8 cellular contexts compared by ENCODE assay signal in genomic region chr1:212814989-212815388, GRCh38. TPM values are rescaled to one million over a fixed set of nuclear protein-coding genes. Genes with fewer than 3 reads are reported as not detected.
A peak's percentile ranks its signal among the peaks of the same experiment; 100 is the strongest.
DNase-seq lines count a peak whose midpoint lies in the region; ATAC-seq and TF ChIP-seq lines count a peak whose summit lies in the region.

No MANE protein-coding gene starts in this region.

- WGBS in H9 (ENCODE audit: extremely low coverage, insufficient read length, low lambda C conversion rate), result no CpG with 5 or more reads among the region's 5 CpGs

- peak; percentile 27; the same call in 1 of the 2 replicates for TF ChIP-seq CTCF in BJ (IDR thresholded peaks at IDR 0.05; ENCODE audit: insufficient read depth, low read depth, low read length)
- peak; percentile 65 for TF ChIP-seq CTCF in H9 (conservative IDR thresholded peaks at IDR 0.05)

- no peaks in the 10 kb centered on the region for H3K23me2 ChIP-seq in H9 (ENCODE audit: insufficient read length, low read depth, low read length, poor library complexity, severe bottlenecking)

- H3K9me3 ChIP-seq in H9 (ENCODE audit: control insufficient read depth, low read depth, low read length), result no peaks in the 10 kb centered on the region
- no peaks in the 10 kb centered on the region for H3K9me3 ChIP-seq in adipocyte (ENCODE audit: control insufficient read depth, low read length)

- no peak overlapping the region for H3K4me3 Mint-ChIP-seq in H9
- H3K4me3 Mint-ChIP-seq in stimulated activated naive CD8-positive, alpha-beta T cell treated with anti-CD3 and anti-CD28 coated beads, Interleukin-15, amount 100 ng/mL, for 72 hours, result no peak overlapping the region

- no peak overlapping the region for H4K91ac ChIP-seq in H9 (ENCODE audit: insufficient read length, low read depth, low read length)

- POLR2A ChIA-PET in BJ (lab: Charles Lee), result no interaction called here

- no peak overlapping the region for H2AFZ ChIP-seq in H9 (ENCODE audit: low read length)

- no peak overlapping the region for H3K56ac ChIP-seq in H9 (ENCODE audit: insufficient read length, low read depth, low read length)

- H2BK12ac ChIP-seq in H9 (ENCODE audit: insufficient read length, low read depth, low read length), result no peak overlapping the region

- no peak overlapping the region for H2AK5ac ChIP-seq in H9 (ENCODE audit: insufficient read length, low read length)

- H4K5ac ChIP-seq in H9 (ENCODE audit: insufficient read length, low read depth, low read length), result no peak overlapping the region

- H3K4me1 Mint-ChIP-seq in H9, result peaks cover 11% of the 10 kb centered on the region in 2 experiments
- H3K4me1 Mint-ChIP-seq in stimulated activated naive CD8-positive, alpha-beta T cell treated with anti-CD3 and anti-CD28 coated beads, Interleukin-15, amount 100 ng/mL, for 72 hours, result peaks cover 7% of the 10 kb centered on the region

- no peak overlapping the region for H4K8ac ChIP-seq in H9 (replicated peaks; ENCODE audit: insufficient read length, low read depth, low read length)

- H2BK20ac ChIP-seq in H9 (ENCODE audit: low read depth, low read length, poor library complexity, severe bottlenecking), result no peak overlapping the region

- H2BK5ac ChIP-seq in H9 (ENCODE audit: insufficient read length, low read length), result no peak overlapping the region

- H3K36me3 Mint-ChIP-seq in H9 (ENCODE audit: insufficient read depth in 1 of 3, low read depth in 3 of 3), result peaks cover 0 to 2% (median 0%) of the 10 kb centered on the region in 3 experiments; a peak in 2 of 7 replicates

- no peaks in the 10 kb centered on the region for H3K79me2 ChIP-seq in H9 (ENCODE audit: insufficient read depth, low read length)

- H3T11ph ChIP-seq in H9 (ENCODE audit: low read length), result no peak overlapping the region

- no peak overlapping the region for H3K14ac ChIP-seq in H9 (ENCODE audit: insufficient read depth, low read length)

- H3K27me3 Mint-ChIP-seq in H9 (ENCODE audit: low read depth), result no peaks in the 10 kb centered on the region; the same call in 1 of the 2 replicates
- H3K27me3 Mint-ChIP-seq in stimulated activated naive CD8-positive, alpha-beta T cell treated with anti-CD3 and anti-CD28 coated beads, Interleukin-15, amount 100 ng/mL, for 72 hours, result no peaks in the 10 kb centered on the region

- peak overlapping the region in 1 of 3 experiments; percentile 2; a peak in 3 of 7 replicates for H3K27ac Mint-ChIP-seq in H9
- H3K27ac Mint-ChIP-seq in stimulated activated naive CD8-positive, alpha-beta T cell treated with anti-CD3 and anti-CD28 coated beads, Interleukin-15, amount 100 ng/mL, for 72 hours, result no peak overlapping the region

- H3K23ac ChIP-seq in H9 (ENCODE audit: insufficient read length, low read depth, low read length), result no peak overlapping the region

- no peaks in the 10 kb centered on the region for H4K20me1 ChIP-seq in H9 (ENCODE audit: control insufficient read depth, insufficient read depth, insufficient read length)

- H3K36me3 ChIP-seq in BJ (ENCODE audit: control insufficient read depth, insufficient read depth, low read length) (no peaks in the 10 kb centered on the region), adipocyte (ENCODE audit: control insufficient read depth, insufficient read depth, low read length, severe bottlenecking) (peaks cover 19% of the 10 kb centered on the region)

- H3K79me1 ChIP-seq in H9 (ENCODE audit: insufficient read depth, low read depth, low read length, poor library complexity, severe bottlenecking), result no peaks in the 10 kb centered on the region

- no peak overlapping the region for H3K9ac ChIP-seq in H9 (ENCODE audit: extremely low read depth, insufficient read length, low read length)
- H3K9ac ChIP-seq in adipocyte (ENCODE audit: low read length), result no peak overlapping the region

- no peak overlapping the region for H2BK120ac ChIP-seq in H9 (ENCODE audit: low read depth, low read length, poor library complexity, severe bottlenecking)

- no peak overlapping the region for H3K4me2 ChIP-seq in H9 (ENCODE audit: insufficient read depth, insufficient read length, low read length)

- H3K27me3 ChIP-seq in BJ (ENCODE audit: control insufficient read depth, insufficient read depth, low read length), result no peaks in the 10 kb centered on the region
- no peaks in the 10 kb centered on the region for H3K27me3 ChIP-seq in H9 (ENCODE audit: insufficient read depth, low read length)
- H3K27me3 ChIP-seq in adipocyte (replicated peaks; ENCODE audit: control insufficient read depth, insufficient read depth, low read length), result no peaks in the 10 kb centered on the region

- DNase-seq in BJ (ENCODE audit: low read depth), result no peak
- DNase-seq in H9, result no peak
- DNase-seq in adipocyte (ENCODE audit: low read depth), result peak; percentile 46
- DNase-seq in lung microvascular endothelial cell (ENCODE audit: low read depth in 2 of 2), result peak; percentile 19 to 43
- no peak for DNase-seq in activated T-cell treated with anti-CD3 and anti-CD28 coated beads, Interleukin-2, amount 50 U/mL, for 1 hour
- no peak for DNase-seq in activated naive CD4-positive, alpha-beta T cell (lab: John Stamatoyannopoulos, UW)
- DNase-seq in stimulated activated naive CD8-positive, alpha-beta T cell treated with anti-CD3 and anti-CD28 coated beads, Interleukin-15, amount 100 ng/mL, for 72 hours, result no peak
- DNase-seq in LoVo (ENCODE audit: low spot score), result no peak

- no peak overlapping the region for H2BK15ac ChIP-seq in H9 (ENCODE audit: low read depth, low read length)

- H3K4me1 ChIP-seq in H9 (ENCODE audit: insufficient read depth, low read length), result 0 out of 2 replicates have a peak, but pooled peaks cover 3% of the 10 kb centered on the region
- H3K4me1 ChIP-seq in adipocyte (ENCODE audit: control insufficient read depth, insufficient read depth, low read length), result peaks cover 13% of the 10 kb centered on the region

- no peak overlapping the region for H3K4ac ChIP-seq in H9 (ENCODE audit: low read depth, low read length)

- CTCF ChIA-PET in BJ (lab: Yijun Ruan, JAX), result interaction anchor here (0.7 to 1.3 kb wide), 6 partner anchors 8 to 248 kb away, joined by 3 to 18 read pairs (median 3); no protein-coding TSS in a partner anchor

- H3K27ac ChIP-seq in H9 (ENCODE audit: insufficient read length, low read depth, low read length), result no peak overlapping the region

- ATAC-seq in stimulated activated naive CD8-positive, alpha-beta T cell treated with anti-CD3 and anti-CD28 coated beads, Interleukin-15, amount 100 ng/mL, for 72 hours, result no peak

- H3K4me3 ChIP-seq in BJ (ENCODE audit: low read depth, low read length), result no peak overlapping the region
- H3K4me3 ChIP-seq in adipocyte (ENCODE audit: low read length), result no peak overlapping the region

- no peaks in the 10 kb centered on the region for H3K9me3 Mint-ChIP-seq in H9
- H3K9me3 Mint-ChIP-seq in stimulated activated naive CD8-positive, alpha-beta T cell treated with anti-CD3 and anti-CD28 coated beads, Interleukin-15, amount 100 ng/mL, for 72 hours, result no peaks in the 10 kb centered on the region

- H3K18ac ChIP-seq in H9 (ENCODE audit: insufficient read length, low read depth, low read length), result no peak overlapping the region

RNA-seq across cellular contexts. Expression of gene TATDN3, which starts 23.3 kb away (rescaled TPM):
- 4.6 and 9.5 TPM in 2 replicates for polyA plus RNA-seq in BJ (2011; rRNA removed)
- 3.2 and 3.8 TPM in 2 replicates for polyA minus RNA-seq in BJ (2011; rRNA and poly(A)+ RNA removed)
- total RNA-seq in H9 (2021), result 13.8 and 14.2 TPM in 2 replicates
- 8.3 and 8.5 TPM in 2 replicates for total RNA-seq in lung microvascular endothelial cell

RNA-seq across cellular contexts. Expression of gene NSL1, which starts 23.4 kb away (rescaled TPM):
- 16.4 and 22.7 TPM in 2 replicates for polyA plus RNA-seq in BJ (2011; rRNA removed)
- 6.6 and 8.5 TPM in 2 replicates for polyA minus RNA-seq in BJ (2011; rRNA and poly(A)+ RNA removed)
- total RNA-seq in H9 (2021), result 48.3 and 49.3 TPM in 2 replicates
- 17.9 and 21.8 TPM in 2 replicates for total RNA-seq in lung microvascular endothelial cell

RNA-seq across cellular contexts. Expression of gene SPATA45, which starts 32.5 kb away (rescaled TPM):
- not detected in 2 replicates for polyA plus RNA-seq in BJ (2011; rRNA removed)
- not detected in 2 replicates for polyA minus RNA-seq in BJ (2011; rRNA and poly(A)+ RNA removed)
- total RNA-seq in H9 (2021) (0.66 and 0.68 TPM in 2 replicates), lung microvascular endothelial cell (not detected in 2 replicates)

RNA-seq across cellular contexts. Expression of gene FLVCR1, which starts 43.1 kb away (rescaled TPM):
- 0.88 and 1.4 TPM in 2 replicates for polyA plus RNA-seq in BJ (2011; rRNA removed)
- polyA minus RNA-seq in BJ (2011; rRNA and poly(A)+ RNA removed), result 2.6 and 4.3 TPM in 2 replicates
- 53.6 and 55.2 TPM in 2 replicates for total RNA-seq in H9 (2021)
- total RNA-seq in lung microvascular endothelial cell, result 4.1 and 9.3 TPM in 2 replicates

Comparison
In these comparisons a context has a peak if more than half of its experiments do, and no peak if none do; other contexts are left out.
1. DNase-seq: peak in adipocyte (single experiment) and lung microvascular endothelial cell (2 of 2); none in BJ (single experiment), H9 (single experiment), activated T-cell treated with anti-CD3 and anti-CD28 coated beads, Interleukin-2, amount 50 U/mL, for 1 hour (single experiment), activated naive CD4-positive, alpha-beta T cell (0 of 4), stimulated activated naive CD8-positive, alpha-beta T cell treated with anti-CD3 and anti-CD28 coated beads, Interleukin-15, amount 100 ng/mL, for 72 hours (0 of 2) and LoVo (single experiment).